In genomic region chr6:121333196-121333595, GRCh38 we compare ENCODE assay signal across 12 cellular contexts. TPM values are rescaled to one million over a fixed set of nuclear protein-coding genes. Genes with fewer than 3 reads are reported as not detected.
DNase-seq lines count a peak whose midpoint lies in the region; ATAC-seq and TF ChIP-seq lines count a peak whose summit lies in the region.
"Had no signal": no experiment of that assay in that cellular context is flagged by ENCODE, and none has a peak within 500 bp of the region (broad histone marks: within the 10 kb centered on the region; RNA-seq: fewer than 3 reads in every experiment).

No MANE protein-coding gene starts in this region.

- no peaks in the 10 kb centered on the region for H4K20me1 ChIP-seq in BLaER1
- H4K20me1 ChIP-seq in DND-41 (ENCODE audit: insufficient read depth, low read length) = no peaks in the 10 kb centered on the region

- no peak for TF ChIP-seq POLR2A in spleen (IDR thresholded peaks at IDR 0.05)

- intact Hi-C loops in activated B cell treated with CpG ODN at 0.5 μM for 24 hours (cut with micrococcal nuclease) = loop anchor here (5.0 to 10.0 kb wide), 2 partner anchors 396 to 1412 kb away; no protein-coding TSS in a partner anchor
- intact Hi-C loops in psoas muscle (cut with DNase I) = no loop called here
- intact Hi-C loops in spleen (cut with DNase I; ENCODE audit: low total_unique reads) = no loop called here

- peaks cover 31% of the 10 kb centered on the region for H3K4me1 Mint-ChIP-seq in activated B cell treated with CpG ODN at 0.5 μM for 24 hours

- H3K36me3 Mint-ChIP-seq in activated B cell treated with CpG ODN at 0.5 μM for 24 hours (ENCODE audit: low read depth) = peaks cover 7% of the 10 kb centered on the region

- H3K27me3 ChIP-seq in BLaER1 (no peaks in the 10 kb centered on the region), DND-41 (ENCODE audit: insufficient read depth, low read length, poor library complexity) (no peaks in the 10 kb centered on the region), psoas muscle (ENCODE audit: insufficient read depth in 3 of 3, low read length in 2 of 3) (no peaks in the 10 kb centered on the region), spleen (replicated peaks in 1 of 7) (no peaks in the 10 kb centered on the region)

- H3K4me1 ChIP-seq in BLaER1 (peaks cover 36% of the 10 kb centered on the region), DND-41 (ENCODE audit: insufficient read depth, low read length) (peaks cover 48% of the 10 kb centered on the region), psoas muscle (no peaks in the 10 kb centered on the region), spleen (peaks cover 0 to 32% (median 17%) of the 10 kb centered on the region in 6 donors)

- H3K9me3 Mint-ChIP-seq in activated B cell treated with CpG ODN at 0.5 μM for 24 hours = no peaks in the 10 kb centered on the region

- H3K27me3 Mint-ChIP-seq in activated B cell treated with CpG ODN at 0.5 μM for 24 hours = no peaks in the 10 kb centered on the region

- TF ChIP-seq CTCF in DND-41 (IDR thresholded peaks at IDR 0.05; ENCODE audit: borderline replicate concordance, extremely low read depth, low read length, poor library complexity, severe bottlenecking) = no peak
- TF ChIP-seq CTCF in activated B cell treated with CpG ODN at 0.5 μM for 24 hours (IDR thresholded peaks at IDR 0.05) = no peak
- no peak for TF ChIP-seq CTCF in psoas muscle (IDR thresholded peaks at IDR 0.05)
- TF ChIP-seq CTCF in spleen (IDR thresholded peaks at IDR 0.05 in 8 of 11, conservative IDR thresholded peaks at IDR 0.05 in 3 of 11) = no peak

- H3K79me2 ChIP-seq in DND-41 (ENCODE audit: insufficient read depth, low read length) = peaks cover 36% of the 10 kb centered on the region

- POLR2A ChIA-PET in activated B cell treated with CpG ODN at 0.5 μM for 24 hours (lab: Charles Lee) = no interaction called here

- CTCF ChIA-PET in activated B cell treated with CpG ODN at 0.5 μM for 24 hours (lab: Charles Lee) = no interaction called here

- H3K36me3 ChIP-seq in BLaER1 = no peaks in the 10 kb centered on the region
- H3K36me3 ChIP-seq in DND-41 (ENCODE audit: insufficient read depth, low read length) = no peaks in the 10 kb centered on the region
- H3K36me3 ChIP-seq in psoas muscle (ENCODE audit: insufficient read depth in 1 of 2, low read depth in 1 of 2) = no peaks in the 10 kb centered on the region
- H3K36me3 ChIP-seq in spleen = peaks cover 0 to 5% (median 0%) of the 10 kb centered on the region in 6 donors

- WGBS in psoas muscle, 3 donors = 94 to 96% (median 96%) methylated on average over 4 of the region's 4 CpGs
- 91 to 95% (median 93%) methylated on average over 4 of the region's 4 CpGs for WGBS in spleen, 5 donors

- H3K4me3 ChIP-seq in BLaER1 (peak overlapping the region; percentile 76; the same call in 1 of the 2 replicates), DND-41 (ENCODE audit: low read depth in 1 of 2, low read length in 2 of 2) (peak overlapping the region; percentile 43 to 89; a peak in 3 of 4 replicates), psoas muscle (no peak overlapping the region), spleen (peak overlapping the region in 1 of 8 donors; percentile 88)

- no peak overlapping the region for H3K27ac ChIP-seq in BLaER1
- peak overlapping the region; percentile 22; the same call in 1 of the 2 replicates for H3K27ac ChIP-seq in DND-41 (ENCODE audit: low read length)
- H3K27ac ChIP-seq in psoas muscle = no peak overlapping the region
- H3K27ac ChIP-seq in spleen = no peak overlapping the region

- peak overlapping the region; percentile 83 for H3K4me2 ChIP-seq in BLaER1
- H3K4me2 ChIP-seq in DND-41 (ENCODE audit: insufficient read depth, low read length) = peak overlapping the region; percentile 69

- H3K4me3 Mint-ChIP-seq in activated B cell treated with CpG ODN at 0.5 μM for 24 hours = peak overlapping the region; percentile 94

- no peak overlapping the region for H3K9ac ChIP-seq in BLaER1
- H3K9ac ChIP-seq in DND-41 (ENCODE audit: low read depth, low read length) = peak overlapping the region; percentile 64

- H3K9me3 ChIP-seq in BLaER1 = no peaks in the 10 kb centered on the region
- no peaks in the 10 kb centered on the region for H3K9me3 ChIP-seq in DND-41 (ENCODE audit: insufficient read depth, low read length, severe bottlenecking)
- H3K9me3 ChIP-seq in psoas muscle = no peaks in the 10 kb centered on the region
- no peaks in the 10 kb centered on the region for H3K9me3 ChIP-seq in spleen

- ATAC-seq in DND-41 (ENCODE audit: insufficient read depth, low read depth) = no peak
- ATAC-seq in activated B cell treated with CpG ODN at 0.5 μM for 24 hours (ENCODE audit: low read depth) = no peak
- no peak for ATAC-seq in psoas muscle
- ATAC-seq in GM21390 (IDR thresholded peaks at IDR 0.05; ENCODE audit: unreplicated experiment) = no peak
- ATAC-seq in HG02981 (IDR thresholded peaks at IDR 0.05; ENCODE audit: unreplicated experiment) = no peak
- ATAC-seq: left lobe of liver had no signal

- H2AFZ ChIP-seq in DND-41 (ENCODE audit: low read depth, low read length) = no peak overlapping the region

- H3K27ac Mint-ChIP-seq in activated B cell treated with CpG ODN at 0.5 μM for 24 hours = peak overlapping the region; percentile 96

- no peak for DNase-seq in DND-41
- DNase-seq in activated B cell treated with CpG ODN at 0.5 μM for 24 hours = no peak
- peak; percentile 11 for DNase-seq in kidney tubule cell (ENCODE audit: low spot score)
- no peak for DNase-seq in psoas muscle
- no peak for DNase-seq in spleen
- DNase-seq: effector memory CD4-positive, alpha-beta T cell; RPMI8226; stimulated activated CD4-positive, alpha-beta T cell treated with anti-CD3 and anti-CD28 coated beads, Interleukin-15, amount 100 ng/mL, for 24 hours had no signal

RNA-seq across cellular contexts. Expression of gene TBC1D32, which starts 1.1 kb away (rescaled TPM):
- total RNA-seq in activated B cell treated with CpG ODN at 0.5 μM for 24 hours = 11.3 and 17.8 TPM in 2 replicates
- total RNA-seq in psoas muscle = 1 to 10 TPM in 1 of 4 donors, under 1 TPM in 3; 0.34 to 1.8 (median 0.60) TPM
- polyA plus RNA-seq in psoas muscle = under 1 TPM; 0.29 to 0.45 (median 0.33) TPM
- 10 to 100 TPM in 6 of 7 donors, 1 to 10 TPM in 1; 8.6 to 18.8 (median 12.8) TPM for total RNA-seq in spleen
- polyA plus RNA-seq in spleen = 1 to 10 TPM; 1.5 to 4.5 (median 1.6) TPM
